In the genomic region with DNA sequence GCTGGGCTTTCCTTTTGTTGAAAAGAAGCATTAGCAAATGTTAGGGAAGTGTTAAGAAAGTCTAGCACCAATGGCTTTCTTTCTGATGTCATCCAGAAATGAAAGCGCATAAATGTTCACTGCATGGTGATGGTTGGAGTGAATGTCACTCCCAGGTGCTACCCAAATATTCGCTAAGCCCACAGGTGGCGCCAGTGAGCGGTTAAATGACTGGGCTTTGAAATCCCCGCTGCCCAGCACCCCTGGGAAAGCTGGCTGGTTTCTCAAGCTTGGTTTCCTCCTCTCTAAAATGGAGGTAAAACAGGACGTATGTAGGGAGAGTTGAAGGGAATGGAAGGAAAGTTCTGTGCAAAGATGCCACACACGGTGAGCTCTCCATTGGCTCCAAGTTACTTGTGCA, we compare ENCODE assay signal across 8 cellular contexts.
A peak's percentile ranks its signal among the peaks of the same experiment; 100 is the strongest.
DNase-seq lines count a peak whose midpoint lies in the region; ATAC-seq, FAIRE-seq and TF ChIP-seq lines count a peak whose summit lies in the region.

No MANE protein-coding gene starts in this region.

- H3K4me3 Mint-ChIP-seq in activated CD4-positive, alpha-beta T cell treated with anti-CD3 and anti-CD28 coated beads, Interleukin-2, amount 10 ng/mL, durations not matched to agents 24 days and 14 days = no peak overlapping the region

- 22 to 30% methylated on average over 7 of the region's 7 CpGs for WGBS in pancreas, 2 donors

- H3K9me3 Mint-ChIP-seq in activated CD4-positive, alpha-beta T cell treated with anti-CD3 and anti-CD28 coated beads, Interleukin-2, amount 10 ng/mL, durations not matched to agents 24 days and 14 days = no peaks in the 10 kb centered on the region

- peak; percentile 8 to 27 (median 17) for TF ChIP-seq CTCF in pancreas (IDR thresholded peaks at IDR 0.05)

- H3K36me3 Mint-ChIP-seq in activated CD4-positive, alpha-beta T cell treated with anti-CD3 and anti-CD28 coated beads, Interleukin-2, amount 10 ng/mL, durations not matched to agents 24 days and 14 days (ENCODE audit: low read depth) = no peaks in the 10 kb centered on the region

- intact Hi-C loops in activated CD4-positive, alpha-beta T cell treated with anti-CD3 and anti-CD28 coated beads, Interleukin-2, amount 10 ng/mL, durations not matched to agents 24 days and 14 days (cut with micrococcal nuclease) = no loop called here
- intact Hi-C loops in pancreas (cut with DNase I) = no loop called here

- no peaks in the 10 kb centered on the region for H3K27me3 ChIP-seq in pancreas

- H3K4me1 Mint-ChIP-seq in activated CD4-positive, alpha-beta T cell treated with anti-CD3 and anti-CD28 coated beads, Interleukin-2, amount 10 ng/mL, durations not matched to agents 24 days and 14 days = no peaks in the 10 kb centered on the region

- H3K4me3 ChIP-seq in pancreas = no peak overlapping the region

- ATAC-seq in pancreas (peak in 3 of 4 donors; percentile 40 to 67 (median 61)), HG03039 (IDR thresholded peaks at IDR 0.05; ENCODE audit: unreplicated experiment) (no peak), GM19397 (IDR thresholded peaks at IDR 0.05; ENCODE audit: unreplicated experiment) (no peak), HG03095 (IDR thresholded peaks at IDR 0.05; ENCODE audit: unreplicated experiment) (no peak)

- peak; percentile 62 for DNase-seq in activated CD4-positive, alpha-beta T cell treated with anti-CD3 and anti-CD28 coated beads, Interleukin-2, amount 10 ng/mL, durations not matched to agents 24 days and 14 days
- DNase-seq in activated CD4-positive, alpha-beta T cell treated with anti-CD3 and anti-CD28 coated beads for 4 hours = no peak
- DNase-seq in NAMALWA (ENCODE audit: low spot score) (peak; percentile 59), cerebellar cortex (ENCODE audit: low spot score) (peak; percentile 9), pancreas (peak in 4 of 6 donors; percentile 15 to 83 (median 47))

- H3K27me3 Mint-ChIP-seq in activated CD4-positive, alpha-beta T cell treated with anti-CD3 and anti-CD28 coated beads, Interleukin-2, amount 10 ng/mL, durations not matched to agents 24 days and 14 days = no peaks in the 10 kb centered on the region

- H3K36me3 ChIP-seq in pancreas = no peaks in the 10 kb centered on the region

- no peak overlapping the region for H3K27ac ChIP-seq in pancreas

- no peaks in the 10 kb centered on the region for H3K9me3 ChIP-seq in pancreas

- H3K27ac Mint-ChIP-seq in activated CD4-positive, alpha-beta T cell treated with anti-CD3 and anti-CD28 coated beads, Interleukin-2, amount 10 ng/mL, durations not matched to agents 24 days and 14 days = no peak overlapping the region

- H3K4me1 ChIP-seq in pancreas = no peaks in the 10 kb centered on the region

- FAIRE-seq in pancreas (lab: Jason Lieb, UNC) = no peak

Comparison
In these comparisons a context has a peak if more than half of its experiments do, and no peak if none do; other contexts are left out.
1. DNase-seq: peak in activated CD4-positive, alpha-beta T cell treated with anti-CD3 and anti-CD28 coated beads, Interleukin-2, amount 10 ng/mL, durations not matched to agents 24 days and 14 days (single experiment), NAMALWA (single experiment), cerebellar cortex (single experiment) and pancreas (4 of 6); none in activated CD4-positive, alpha-beta T cell treated with anti-CD3 and anti-CD28 coated beads for 4 hours (0 of 2).
2. ATAC-seq: peak in pancreas (3 of 4); none in HG03039 (single experiment), GM19397 (single experiment) and HG03095 (single experiment).